In the genomic region with DNA sequence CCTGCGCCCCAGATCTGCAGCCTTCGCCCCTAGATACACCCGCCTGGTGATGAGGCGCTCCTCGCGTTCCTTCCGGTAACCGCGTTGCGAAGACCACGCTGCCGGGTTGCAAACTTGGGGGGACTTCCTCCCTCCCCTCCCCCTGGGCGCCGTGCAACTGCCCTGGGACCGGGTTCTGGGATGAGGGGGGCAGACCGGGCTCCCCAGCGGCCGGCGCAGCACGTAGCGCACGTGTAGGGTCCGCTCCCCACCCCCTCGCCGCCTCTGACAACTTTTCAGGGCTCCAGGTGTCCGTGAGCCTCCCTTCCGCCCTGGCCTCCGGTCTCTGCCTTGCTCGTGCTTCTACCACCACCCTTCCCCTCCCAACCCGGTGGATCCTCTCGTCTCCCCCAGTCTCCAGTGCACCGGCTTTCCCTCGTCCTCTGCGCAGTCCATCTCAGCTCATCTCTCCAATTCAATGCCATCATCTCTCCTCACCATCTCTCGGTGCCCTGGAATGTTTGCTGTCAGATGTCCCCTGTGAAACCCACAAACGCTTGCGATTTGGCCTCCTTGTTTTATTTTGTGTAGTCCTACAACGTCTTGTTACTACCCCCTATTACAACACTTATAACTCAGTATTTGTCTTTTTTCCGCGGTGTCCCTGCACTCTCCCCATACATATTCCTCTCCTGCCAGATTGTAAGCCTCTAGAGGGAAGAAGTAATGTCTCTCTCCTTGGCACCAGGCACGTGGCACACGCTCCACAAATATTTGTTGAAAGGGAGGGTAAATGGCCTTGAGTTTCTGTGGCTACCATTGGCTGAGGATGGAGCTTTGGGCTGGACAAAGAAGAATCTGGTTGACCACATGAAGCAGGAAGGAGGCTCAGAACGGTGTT, we compare ENCODE assay signal across 7 cellular contexts. TPM values are rescaled to one million over a fixed set of nuclear protein-coding genes. Genes with fewer than 3 reads are reported as not detected.
DNase-seq lines count a peak whose midpoint lies in the region; ATAC-seq and TF ChIP-seq lines count a peak whose summit lies in the region.

No MANE protein-coding gene starts in this region.

- H3K27me3 Mint-ChIP-seq in naive B cell = peaks cover 5 to 12% (median 6%) of the 10 kb centered on the region in 3 donors

- DNase-seq in epithelial cell of esophagus (ENCODE audit: low read depth) (peak; percentile 44), naive B cell (no peak), SW 1271 (lab: John Stamatoyannopoulos, UW) (no peak)

- TF ChIP-seq CTCF in WI38 (IDR thresholded peaks at IDR 0.05; ENCODE audit: low read depth, low read length) = no peak
- no peak for TF ChIP-seq CTCF in epithelial cell of esophagus (IDR thresholded peaks at IDR 0.05; ENCODE audit: insufficient read depth, low read depth, low read length, missing control alignments)

- H3K4me1 Mint-ChIP-seq in naive B cell = peaks cover 27 to 32% (median 30%) of the 10 kb centered on the region in 3 donors

- H3K9me3 Mint-ChIP-seq in naive B cell = no peaks in the 10 kb centered on the region

- ATAC-seq in GM18517 (IDR thresholded peaks at IDR 0.05; ENCODE audit: unreplicated experiment) (peak; percentile 8), HG02938 (IDR thresholded peaks at IDR 0.05; ENCODE audit: unreplicated experiment) (peak; percentile 5), naive B cell (ENCODE audit: low read depth in 2 of 2) (peak; percentile 9 to 15), GM21423 (IDR thresholded peaks at IDR 0.05; ENCODE audit: unreplicated experiment) (no peak)

- peak overlapping the region; percentile 84 to 97 (median 91) for H3K4me3 Mint-ChIP-seq in naive B cell

- no peaks in the 10 kb centered on the region for H3K36me3 Mint-ChIP-seq in naive B cell

- H3K27ac Mint-ChIP-seq in naive B cell = peak overlapping the region; percentile 7 to 93 (median 64)

- H3K4me3 ChIP-seq in WI38 (ENCODE audit: low read depth, low read length) (peak overlapping the region; percentile 76), epithelial cell of esophagus (ENCODE audit: low read length) (peak overlapping the region; percentile 73)

RNA-seq across cellular contexts. Expression of a gene that starts 0.8 kb away (rescaled TPM):
- polyA plus RNA-seq in naive B cell (ENCODE audit: low read depth in 6 of 6) = under 1 TPM in 1 of 6 donors, not detected in 5; 0.83 TPM

RNA-seq across cellular contexts. Expression of a gene that starts 3.3 kb away (rescaled TPM):
- polyA plus RNA-seq in naive B cell (ENCODE audit: low read depth in 6 of 6) = 10 to 100 TPM in 5 of 6 donors, 1 to 10 TPM in 1; 4.1 to 24.4 (median 17.1) TPM
